Comparison of ENCODE assay signal across 7 cellular contexts in genomic region chrX:73851014-73852009, GRCh38. TPM values are rescaled to one million over a fixed set of nuclear protein-coding genes. Genes with fewer than 3 reads are reported as not detected.
DNase-seq lines count a peak whose midpoint lies in the region; ATAC-seq and TF ChIP-seq lines count a peak whose summit lies in the region.

No MANE protein-coding gene starts in this region.

- H3K79me2 ChIP-seq in MM.1S (ENCODE audit: low read length), result peaks cover 58% of the 10 kb centered on the region
- no peaks in the 10 kb centered on the region for H3K79me2 ChIP-seq in hepatocyte

- 96% methylated on average over 33 of the region's 33 CpGs for WGBS in hepatocyte (ENCODE audit: low lambda C conversion rate, missing lambda C conversion rate)

- H3K4me2 ChIP-seq in MM.1S (ENCODE audit: low read depth, low read length) (no peak overlapping the region), hepatocyte (no peak overlapping the region)

- intact Hi-C loops in dorsolateral prefrontal cortex (cut with DNase I), result loop anchor here (10.0 kb wide), 1 partner anchor 493 kb away; no protein-coding TSS in a partner anchor

- peak in 1 of 2 donors; percentile 80 for ATAC-seq in stimulated activated naive B cell treated with anti-CD40 and anti-IgM and Interleukin-4, amounts not matched to agents 10 μg/mL and 1 μg/mL and 100 μg/mL, for 72 hours (replicated peaks)
- no peak for ATAC-seq in HG02981 (IDR thresholded peaks at IDR 0.05; ENCODE audit: unreplicated experiment)

- H3K27me3 ChIP-seq in MM.1S (replicated peaks; ENCODE audit: insufficient read depth, low read length) (no peaks in the 10 kb centered on the region), dorsolateral prefrontal cortex (no peaks in the 10 kb centered on the region), hepatocyte (no peaks in the 10 kb centered on the region)

- peaks cover 0 to 14% of the 10 kb centered on the region in 2 donors for H3K36me3 Mint-ChIP-seq in stimulated activated naive B cell treated with anti-CD40 and anti-IgM and Interleukin-4, amounts not matched to agents 10 μg/mL and 1 μg/mL and 100 μg/mL, for 72 hours

- peak overlapping the region in 1 of 2 donors; percentile 87 for H3K4me3 Mint-ChIP-seq in stimulated activated naive B cell treated with anti-CD40 and anti-IgM and Interleukin-4, amounts not matched to agents 10 μg/mL and 1 μg/mL and 100 μg/mL, for 72 hours

- no peaks in the 10 kb centered on the region for H3K27me3 Mint-ChIP-seq in stimulated activated naive B cell treated with anti-CD40 and anti-IgM and Interleukin-4, amounts not matched to agents 10 μg/mL and 1 μg/mL and 100 μg/mL, for 72 hours

- no peak overlapping the region for H2AFZ ChIP-seq in MM.1S (ENCODE audit: low read length)
- no peak overlapping the region for H2AFZ ChIP-seq in hepatocyte

- H3K9me2 ChIP-seq in MM.1S (replicated peaks; ENCODE audit: insufficient read depth, low read length) (no peaks in the 10 kb centered on the region), hepatocyte (replicated peaks; ENCODE audit: insufficient read depth) (no peaks in the 10 kb centered on the region)

- DNase-seq in GM19240 (ENCODE audit: insufficient read length, low spot score) (peak; percentile 12), MM.1S (peak; percentile 85), dorsolateral prefrontal cortex (peak; percentile 69 to 94 (median 88)), hepatocyte (ENCODE audit: low spot score) (no peak), occipital lobe (lab: John Stamatoyannopoulos, UW) (no peak)
- peak; percentile 81 for DNase-seq in stimulated activated naive B cell treated with anti-CD40 and anti-IgM and Interleukin-4, amounts not matched to agents 10 μg/mL and 1 μg/mL and 100 μg/mL, for 72 hours

- no peaks in the 10 kb centered on the region for H3K9me3 Mint-ChIP-seq in stimulated activated naive B cell treated with anti-CD40 and anti-IgM and Interleukin-4, amounts not matched to agents 10 μg/mL and 1 μg/mL and 100 μg/mL, for 72 hours

- TF ChIP-seq CTCF in MM.1S (IDR thresholded peaks at IDR 0.05; ENCODE audit: low read length) (no peak), dorsolateral prefrontal cortex (IDR thresholded peaks at IDR 0.05 in 54 of 56, conservative IDR thresholded peaks at IDR 0.05 in 2 of 56; ENCODE audit: low read depth in 1 of 56, partially characterized antibody in 56 of 56) (peak in 5 of 56 donors; percentile 6 to 42 (median 9)), hepatocyte (IDR thresholded peaks at IDR 0.05; ENCODE audit: poor library complexity) (no peak)

- H3K9ac ChIP-seq in MM.1S (ENCODE audit: low read length), result peak overlapping the region; percentile 87

- H3K4me1 ChIP-seq in MM.1S (ENCODE audit: low read length) (no peaks in the 10 kb centered on the region), hepatocyte (ENCODE audit: insufficient read depth) (no peaks in the 10 kb centered on the region)

- peak overlapping the region; percentile 91 for H3K27ac Mint-ChIP-seq in stimulated activated naive B cell treated with anti-CD40 and anti-IgM and Interleukin-4, amounts not matched to agents 10 μg/mL and 1 μg/mL and 100 μg/mL, for 72 hours

- peaks cover 0 to 8% of the 10 kb centered on the region in 2 donors for H3K4me1 Mint-ChIP-seq in stimulated activated naive B cell treated with anti-CD40 and anti-IgM and Interleukin-4, amounts not matched to agents 10 μg/mL and 1 μg/mL and 100 μg/mL, for 72 hours

- no peaks in the 10 kb centered on the region for H3F3A ChIP-seq in MM.1S (ENCODE audit: insufficient read depth, low read length)

- H4K20me1 ChIP-seq in MM.1S (ENCODE audit: insufficient read depth, low read length), result peaks cover 37% of the 10 kb centered on the region
- no peaks in the 10 kb centered on the region for H4K20me1 ChIP-seq in hepatocyte (ENCODE audit: insufficient read depth, poor library complexity, severe bottlenecking)

- H3K36me3 ChIP-seq in MM.1S (replicated peaks; ENCODE audit: insufficient read depth, low read length) (no peaks in the 10 kb centered on the region), hepatocyte (replicated peaks; ENCODE audit: insufficient read depth, low read depth) (no peaks in the 10 kb centered on the region)

- no peaks in the 10 kb centered on the region for H3K9me3 ChIP-seq in MM.1S (replicated peaks; ENCODE audit: insufficient read depth, low read length)
- no peaks in the 10 kb centered on the region for H3K9me3 ChIP-seq in hepatocyte (ENCODE audit: low read depth)

- H3K27ac ChIP-seq in MM.1S (ENCODE audit: low read length), result peak overlapping the region; percentile 89
- H3K27ac ChIP-seq in dorsolateral prefrontal cortex, result peak overlapping the region in 47 of 59 donors; percentile 46 to 95 (median 90)
- H3K27ac ChIP-seq in hepatocyte, result no peak overlapping the region

- H3K4me3 ChIP-seq in MM.1S (ENCODE audit: low read length) (peak overlapping the region; percentile 67), dorsolateral prefrontal cortex (peak overlapping the region in 47 of 59 donors; percentile 44 to 86 (median 65)), hepatocyte (no peak overlapping the region)

RNA-seq across cellular contexts. Expression of gene XIST, which starts 1.2 kb away (rescaled TPM):
- total RNA-seq in dorsolateral prefrontal cortex, result 100 to 1,000 TPM in 90 of 120 experiments, 1 to 10 TPM in 20, under 1 TPM in 10; 0.28 to 884 (median 486) TPM
- total RNA-seq in hepatocyte, result not detected in 2 replicates
- 0.01 TPM in 1 of 2 replicates, not detected in the other for polyA plus RNA-seq in hepatocyte
- 312 TPM for total RNA-seq in occipital lobe

Comparison
In these comparisons a context has a peak if more than half of its experiments do, and no peak if none do; other contexts are left out.
1. DNase-seq: peak in GM19240 (single experiment), MM.1S (single experiment), dorsolateral prefrontal cortex (10 of 10) and stimulated activated naive B cell treated with anti-CD40 and anti-IgM and Interleukin-4, amounts not matched to agents 10 μg/mL and 1 μg/mL and 100 μg/mL, for 72 hours (single experiment); none in hepatocyte (single experiment) and occipital lobe (single experiment).